ENCODE assay signal across 22 cellular contexts in genomic region chr2:217436386-217436785, GRCh38.
DNase-seq lines count a peak whose midpoint lies in the region; ATAC-seq, FAIRE-seq and TF ChIP-seq lines count a peak whose summit lies in the region.
"Had no signal": no experiment of that assay in that cellular context is flagged by ENCODE, and none has a peak within 500 bp of the region (broad histone marks: within the 10 kb centered on the region; RNA-seq: fewer than 3 reads in every experiment).

No MANE protein-coding gene starts in this region.

- H3K36me3 Mint-ChIP-seq in MCF 10A (ENCODE audit: insufficient read depth, unreplicated experiment) = no peaks in the 10 kb centered on the region
- H3K36me3 Mint-ChIP-seq in activated T-helper 1 cell treated with anti-CD3 and anti-CD28 coated beads, Interleukin-12 subunit alpha, Interleukin-12 subunit beta, Interleukin-2, Interleukin-4 antibody, amounts not matched to agents 30 ng/mL and 10 ng/mL and 1 ng/mL, durations not matched to agents 14 hours and 24 hours and 36 hours (ENCODE audit: low read depth) = no peaks in the 10 kb centered on the region

- H3K27ac ChIP-seq in mammary epithelial cell (ENCODE audit: insufficient read depth, low read depth, low read length) (no peak overlapping the region), mesenchymal stem cell (ENCODE audit: low read length, poor library complexity, severe bottlenecking) (no peak overlapping the region), sigmoid colon (peak overlapping the region; percentile 43 to 83 (median 74)), aorta (ENCODE audit: low read depth in 1 of 2, low read length in 2 of 2) (peak overlapping the region; percentile 30 to 47)
- H3K27ac ChIP-seq: BLaER1 had no signal

- no peak overlapping the region for H3K9ac ChIP-seq in mammary epithelial cell (ENCODE audit: insufficient read depth, low read length)
- peak overlapping the region; percentile 81 for H3K9ac ChIP-seq in mesenchymal stem cell (ENCODE audit: low read length)
- H3K9ac ChIP-seq: BLaER1 had no signal

- no peak for TF ChIP-seq POLR2A in sigmoid colon (IDR thresholded peaks at IDR 0.05)

- H2BK5ac ChIP-seq in mesenchymal stem cell (ENCODE audit: low read depth, low read length, poor library complexity, severe bottlenecking) = no peak overlapping the region

- no peaks in the 10 kb centered on the region for H3K27me3 ChIP-seq in mammary epithelial cell (ENCODE audit: insufficient read depth, low read length)
- no peaks in the 10 kb centered on the region for H3K27me3 ChIP-seq in mesenchymal stem cell (ENCODE audit: control insufficient read depth in 1 of 2, insufficient read depth in 1 of 2, low read length in 2 of 2)
- no peaks in the 10 kb centered on the region for H3K27me3 ChIP-seq in sigmoid colon
- no peaks in the 10 kb centered on the region for H3K27me3 ChIP-seq in aorta (ENCODE audit: control insufficient read depth in 1 of 2, insufficient read depth in 2 of 2, low read length in 1 of 2)
- H3K27me3 ChIP-seq: BLaER1 had no signal

- peak overlapping the region; percentile 39 for H2AK5ac ChIP-seq in mesenchymal stem cell (ENCODE audit: low read length, severe bottlenecking)

- no peak overlapping the region for H3K4me2 ChIP-seq in mammary epithelial cell (ENCODE audit: insufficient read depth, low read depth, low read length)
- no peak overlapping the region for H3K4me2 ChIP-seq in mesenchymal stem cell (ENCODE audit: low read length, poor library complexity, severe bottlenecking)

- peak overlapping the region; percentile 64 to 75 for H2BK12ac ChIP-seq in mesenchymal stem cell (ENCODE audit: low read length in 2 of 2)

- H3K9me3 Mint-ChIP-seq in MCF 10A (ENCODE audit: unreplicated experiment) = no peaks in the 10 kb centered on the region
- no peaks in the 10 kb centered on the region for H3K9me3 Mint-ChIP-seq in activated T-helper 1 cell treated with anti-CD3 and anti-CD28 coated beads, Interleukin-12 subunit alpha, Interleukin-12 subunit beta, Interleukin-2, Interleukin-4 antibody, amounts not matched to agents 30 ng/mL and 10 ng/mL and 1 ng/mL, durations not matched to agents 14 hours and 24 hours and 36 hours
- H3K9me3 Mint-ChIP-seq: activated CD8-positive, alpha-beta T cell treated with anti-CD3 and anti-CD28 coated beads for 36 hours; activated naive CD4-positive, alpha-beta T cell treated with anti-CD3 and anti-CD28 coated beads, Interleukin-2, amount 50 U/mL, for 24 hours; activated T-cell treated with anti-CD3 and anti-CD28 coated beads, Interleukin-2, amount 50 U/mL, for 24 hours; HFFc6 had no signal

- no peak overlapping the region for H3K4me3 Mint-ChIP-seq in MCF 10A (ENCODE audit: unreplicated experiment)
- H3K4me3 Mint-ChIP-seq in activated T-helper 1 cell treated with anti-CD3 and anti-CD28 coated beads, Interleukin-12 subunit alpha, Interleukin-12 subunit beta, Interleukin-2, Interleukin-4 antibody, amounts not matched to agents 30 ng/mL and 10 ng/mL and 1 ng/mL, durations not matched to agents 14 hours and 24 hours and 36 hours = no peak overlapping the region
- H3K4me3 Mint-ChIP-seq: activated CD8-positive, alpha-beta T cell treated with anti-CD3 and anti-CD28 coated beads for 36 hours; activated naive CD4-positive, alpha-beta T cell treated with anti-CD3 and anti-CD28 coated beads, Interleukin-2, amount 50 U/mL, for 24 hours; activated T-cell treated with anti-CD3 and anti-CD28 coated beads, Interleukin-2, amount 50 U/mL, for 24 hours; HFFc6 had no signal

- H3K4ac ChIP-seq in mesenchymal stem cell (ENCODE audit: low read depth in 1 of 2, low read length in 2 of 2) = no peak overlapping the region

- H3K4me3 ChIP-seq in mammary epithelial cell (replicated peaks in 1 of 3; ENCODE audit: insufficient read depth in 1 of 3, low read depth in 2 of 3, low read length in 3 of 3) (no peak overlapping the region), mesenchymal stem cell (ENCODE audit: insufficient read depth in 1 of 2, low read depth in 1 of 2, low read length in 2 of 2) (peak overlapping the region in 1 of 2 experiments; percentile 9), sigmoid colon (no peak overlapping the region), aorta (ENCODE audit: low read length in 2 of 2) (no peak overlapping the region)
- H3K4me3 ChIP-seq: BLaER1 had no signal

- H2BK15ac ChIP-seq in mesenchymal stem cell (ENCODE audit: low read depth, poor library complexity, severe bottlenecking) = no peak overlapping the region

- ATAC-seq in aorta (ENCODE audit: low FRiP score) = no peak
- ATAC-seq: activated CD8-positive, alpha-beta T cell treated with anti-CD3 and anti-CD28 coated beads for 36 hours; stimulated activated naive CD8-positive, alpha-beta T cell treated with anti-CD3 and anti-CD28 coated beads, Interleukin-15, Interleukin-2, amounts not matched to agents 100 U/mL and 50 U/mL, for 24 hours had no signal

- no peak for FAIRE-seq in GM19239 (lab: Jason Lieb, UNC)
- FAIRE-seq: bronchial epithelial cell had no signal

- H3K36me3 ChIP-seq in mammary epithelial cell (ENCODE audit: insufficient read depth, low read length) (no peaks in the 10 kb centered on the region), mesenchymal stem cell (ENCODE audit: control insufficient read depth in 1 of 2, insufficient read depth in 2 of 2, low read depth in 1 of 2, low read length in 2 of 2) (no peaks in the 10 kb centered on the region), sigmoid colon (no peaks in the 10 kb centered on the region), aorta (ENCODE audit: control insufficient read depth in 1 of 2, insufficient read depth in 2 of 2, low read length in 1 of 2) (no peaks in the 10 kb centered on the region)
- H3K36me3 ChIP-seq: BLaER1 had no signal

- CTCF ChIA-PET in MCF 10A (lab: Yijun Ruan, JAX) (interaction anchor here (0.7 kb wide), 1 partner anchor 31 kb away, joined by 3 read pairs; no protein-coding TSS in a partner anchor), mammary epithelial cell (lab: Charles Lee; ENCODE audit: low non-redundant PET) (no interaction called here)

- dilution Hi-C loops in mammary epithelial cell (cut with HindIII; ENCODE audit: low sequenced_read_pairs) = loop anchor here (5.0 kb wide), 1 partner anchor 49 kb away; no protein-coding TSS in a partner anchor

- H3K4me1 ChIP-seq in mammary epithelial cell (ENCODE audit: insufficient read depth, low read length) (peaks cover 21% of the 10 kb centered on the region), mesenchymal stem cell (ENCODE audit: control insufficient read depth, insufficient read depth, low read depth, low read length) (peaks cover 18% of the 10 kb centered on the region), sigmoid colon (peaks cover 2 to 79% (median 75%) of the 10 kb centered on the region in 4 donors), aorta (ENCODE audit: control insufficient read depth in 1 of 2, insufficient read depth in 2 of 2, low read length in 2 of 2) (peaks cover 3 to 16% of the 10 kb centered on the region in 2 donors)

- no peaks in the 10 kb centered on the region for H3K79me2 ChIP-seq in mammary epithelial cell (ENCODE audit: insufficient read depth, low read length)

- 86% methylated on average over 5 of the region's 5 CpGs for whole genome bisulfite sequencing in mammary epithelial cell (ENCODE audit: low coverage, missing lambda C conversion rate)
- WGBS in mesenchymal stem cell = 95% methylated on average over 4 of the region's 5 CpGs
- 77 to 80% methylated on average over 5 of the region's 5 CpGs for WGBS in sigmoid colon, 2 donors
- 32% methylated on average over 5 of the region's 5 CpGs for WGBS in aorta, 2 donors

- H3K18ac ChIP-seq in mesenchymal stem cell (ENCODE audit: low read depth in 1 of 2, low read length in 2 of 2) = peak overlapping the region in 1 of 2 experiments; percentile 5

- no peak overlapping the region for H3K23ac ChIP-seq in mesenchymal stem cell (ENCODE audit: low read length in 2 of 2)

- peaks cover 23% of the 10 kb centered on the region for H3K4me1 Mint-ChIP-seq in MCF 10A (ENCODE audit: insufficient read depth, unreplicated experiment)
- H3K4me1 Mint-ChIP-seq in activated T-helper 1 cell treated with anti-CD3 and anti-CD28 coated beads, Interleukin-12 subunit alpha, Interleukin-12 subunit beta, Interleukin-2, Interleukin-4 antibody, amounts not matched to agents 30 ng/mL and 10 ng/mL and 1 ng/mL, durations not matched to agents 14 hours and 24 hours and 36 hours (ENCODE audit: low read depth) = peaks cover 17% of the 10 kb centered on the region

- no peak overlapping the region for H2BK120ac ChIP-seq in mesenchymal stem cell (ENCODE audit: low read depth, low read length)

- no TSS peak for BruUV-seq in MCF 10A (replicated peaks; lab: Mats Ljungman, UMichigan)
- no TSS peak for BruUV-seq in mammary epithelial cell (replicated peaks; lab: Mats Ljungman, UMichigan)

- H4K8ac ChIP-seq in mesenchymal stem cell (ENCODE audit: low read length) = no peak overlapping the region

- H3K14ac ChIP-seq in mesenchymal stem cell (ENCODE audit: low read length in 2 of 2) = no peak overlapping the region

- no peaks in the 10 kb centered on the region for H3K27me3 Mint-ChIP-seq in MCF 10A (ENCODE audit: insufficient read depth, unreplicated experiment)
- H3K27me3 Mint-ChIP-seq in activated T-helper 1 cell treated with anti-CD3 and anti-CD28 coated beads, Interleukin-12 subunit alpha, Interleukin-12 subunit beta, Interleukin-2, Interleukin-4 antibody, amounts not matched to agents 30 ng/mL and 10 ng/mL and 1 ng/mL, durations not matched to agents 14 hours and 24 hours and 36 hours (ENCODE audit: insufficient read depth) = no peaks in the 10 kb centered on the region
- H3K27me3 Mint-ChIP-seq: activated CD8-positive, alpha-beta T cell treated with anti-CD3 and anti-CD28 coated beads for 36 hours; activated naive CD4-positive, alpha-beta T cell treated with anti-CD3 and anti-CD28 coated beads, Interleukin-2, amount 50 U/mL, for 24 hours; activated T-cell treated with anti-CD3 and anti-CD28 coated beads, Interleukin-2, amount 50 U/mL, for 24 hours had no signal

- POLR2A ChIA-PET in MCF 10A (lab: Yijun Ruan, JAX) = interaction anchor here (1.5 kb wide), 1 partner anchor 43 kb away, joined by 3 read pairs; no protein-coding TSS in a partner anchor

- H3K79me1 ChIP-seq in mesenchymal stem cell (replicated peaks; ENCODE audit: low read length, poor library complexity, severe bottlenecking) = no peaks in the 10 kb centered on the region

- in situ Hi-C loops in mammary epithelial cell (cut with MboI; ENCODE audit: low sequenced_read_pairs in 2 of 2) = no loop called here

- no peak overlapping the region for H2AFZ ChIP-seq in mammary epithelial cell (ENCODE audit: low read depth, low read length)
- H2AFZ ChIP-seq in mesenchymal stem cell (ENCODE audit: low read depth, low read length) = no peak overlapping the region

- TF ChIP-seq CTCF in MCF 10A (IDR thresholded peaks at IDR 0.05; ENCODE audit: unreplicated experiment) (no peak), mammary epithelial cell (conservative IDR thresholded peaks at IDR 0.05 in 1 of 2, IDR thresholded peaks at IDR 0.05 in 1 of 2; ENCODE audit: extremely low read depth in 1 of 2, insufficient read depth in 1 of 2, low read depth in 1 of 2, low read length in 2 of 2) (no peak), sigmoid colon (IDR thresholded peaks at IDR 0.05) (no peak)

- DNase-seq in MCF 10A (ENCODE audit: unreplicated experiment) = no peak
- DNase-seq in mammary epithelial cell = no peak
- no peak for DNase-seq in mesenchymal stem cell
- DNase-seq in sigmoid colon = no peak
- DNase-seq in aorta = peak in 1 of 2 donors; percentile 57
- no peak for DNase-seq in medulla oblongata (ENCODE audit: extremely low spot score)
- no peak for DNase-seq in GM19239 (ENCODE audit: insufficient read length, low spot score)
- DNase-seq in activated T-helper 1 cell treated with anti-CD3 and anti-CD28 coated beads, Interleukin-12 subunit alpha, Interleukin-12 subunit beta, Interleukin-2, Interleukin-4 antibody, amounts not matched to agents 30 ng/mL and 10 ng/mL and 1 ng/mL, durations not matched to agents 14 hours and 24 hours and 36 hours (ENCODE audit: low spot score) = no peak
- DNase-seq: activated CD4-positive, CD25-positive, alpha-beta regulatory T cell; activated CD8-positive, alpha-beta T cell treated with anti-CD3 and anti-CD28 coated beads for 36 hours; activated T-cell treated with anti-CD3 and anti-CD28 coated beads, Interleukin-2, amount 50 U/mL, for 24 hours; Calu3; dermis blood vessel endothelial cell; HFFc6; NCI-H1436 treated with DMSO at 0.1 percent for 48 hours; NCI-H2171 treated with DMSO at 0.1 percent for 48 hours; NCI-H748 treated with DMSO at 0.1 percent for 48 hours; OCI-M1; stimulated activated naive CD8-positive, alpha-beta T cell treated with anti-CD3 and anti-CD28 coated beads, Interleukin-15, Interleukin-2, amounts not matched to agents 100 U/mL and 50 U/mL, for 24 hours had no signal

- H3K9me3 ChIP-seq in mammary epithelial cell (replicated peaks; ENCODE audit: insufficient read depth, low read length) (no peaks in the 10 kb centered on the region), mesenchymal stem cell (ENCODE audit: control insufficient read depth, low read length) (no peaks in the 10 kb centered on the region), sigmoid colon (no peaks in the 10 kb centered on the region), aorta (ENCODE audit: control insufficient read depth, low read length) (peaks cover 1% of the 10 kb centered on the region)
- H3K9me3 ChIP-seq: BLaER1 had no signal

- H4K91ac ChIP-seq in mesenchymal stem cell (ENCODE audit: low read length) = no peak overlapping the region

- peak overlapping the region; percentile 9 for H3K27ac Mint-ChIP-seq in MCF 10A (ENCODE audit: low read depth, unreplicated experiment)
- no peak overlapping the region for H3K27ac Mint-ChIP-seq in activated T-helper 1 cell treated with anti-CD3 and anti-CD28 coated beads, Interleukin-12 subunit alpha, Interleukin-12 subunit beta, Interleukin-2, Interleukin-4 antibody, amounts not matched to agents 30 ng/mL and 10 ng/mL and 1 ng/mL, durations not matched to agents 14 hours and 24 hours and 36 hours
- H3K27ac Mint-ChIP-seq: activated CD8-positive, alpha-beta T cell treated with anti-CD3 and anti-CD28 coated beads for 36 hours; activated naive CD4-positive, alpha-beta T cell treated with anti-CD3 and anti-CD28 coated beads, Interleukin-2, amount 50 U/mL, for 24 hours; activated T-cell treated with anti-CD3 and anti-CD28 coated beads, Interleukin-2, amount 50 U/mL, for 24 hours; HFFc6 had no signal

- H4K20me1 ChIP-seq in mammary epithelial cell (ENCODE audit: insufficient read depth, low read length) = no peaks in the 10 kb centered on the region

- TF ChIP-seq EP300 in sigmoid colon (IDR thresholded peaks at IDR 0.05) = no peak

- intact Hi-C loops in MCF 10A (cut with micrococcal nuclease) (no loop called here), mammary epithelial cell (cut with micrococcal nuclease) (no loop called here), sigmoid colon (cut with DNase I) (no loop called here), aorta (cut with DNase I) (loop anchor here in 1 of 2 donors (10.0 kb wide), 1 partner anchor 742 kb away; the partner anchor contains the start of gene IGFBP5)
- intact Hi-C loops in activated T-helper 1 cell treated with anti-CD3 and anti-CD28 coated beads, Interleukin-12 subunit alpha, Interleukin-12 subunit beta, Interleukin-2, Interleukin-4 antibody, amounts not matched to agents 30 ng/mL and 10 ng/mL and 1 ng/mL, durations not matched to agents 14 hours and 24 hours and 36 hours (cut with micrococcal nuclease) = no loop called here

Comparison
In these comparisons a context has a peak if more than half of its experiments do, and no peak if none do; other contexts are left out.
1. H3K27ac ChIP-seq: peak in sigmoid colon (4 of 4) and aorta (2 of 2); none in mammary epithelial cell (single experiment) and mesenchymal stem cell (single experiment).